8 cellular contexts compared by ENCODE assay signal in genomic region chr11:83241291-83241946, GRCh38.
A peak's percentile ranks its signal among the peaks of the same experiment; 100 is the strongest.
DNase-seq lines count a peak whose midpoint lies in the region; ATAC-seq and TF ChIP-seq lines count a peak whose summit lies in the region.

No MANE protein-coding gene starts in this region.

- H3K27me3 ChIP-seq in HL-60 (ENCODE audit: insufficient read depth, poor library complexity, severe bottlenecking), result no peaks in the 10 kb centered on the region

- no peak overlapping the region for H3K27ac Mint-ChIP-seq in nephron

- no peaks in the 10 kb centered on the region for H3K9me3 Mint-ChIP-seq in nephron

- DNase-seq in DMS 273 treated with DMSO at 0.1 percent for 48 hours (lab: John Stamatoyannopoulos, UW) (peak; percentile 0), HL-60 (ENCODE audit: low read depth in 1 of 2, low spot score in 1 of 2) (peak; percentile 16 to 18), SHP77 (lab: John Stamatoyannopoulos, UW) (peak; percentile 35 to 62), epithelial cell of prostate (ENCODE audit: low read depth, low spot score) (peak; percentile 16), activated T-cell treated with anti-CD3 and anti-CD28 coated beads for 4 hours (no peak), middle frontal gyrus (ENCODE audit: extremely low spot score, low spot score) (no peak)

- no peak overlapping the region for H3K4me3 Mint-ChIP-seq in nephron

- no peak overlapping the region for H3K27ac ChIP-seq in HL-60 (replicated peaks)
- H3K27ac ChIP-seq in epithelial cell of prostate, result no peak overlapping the region

- H3K4me1 Mint-ChIP-seq in nephron, result no peaks in the 10 kb centered on the region

- peak; percentile 55 for TF ChIP-seq CTCF in HL-60 (IDR thresholded peaks at IDR 0.05; ENCODE audit: insufficient read depth, low read length)
- TF ChIP-seq CTCF in nephron (IDR thresholded peaks at IDR 0.05; ENCODE audit: unreplicated experiment in 3 of 3), result peak; percentile 41 to 58 (median 47)

- ATAC-seq in GM19035 (IDR thresholded peaks at IDR 0.05; ENCODE audit: unreplicated experiment), result peak; percentile 86

- H3K27me3 Mint-ChIP-seq in nephron (ENCODE audit: low read depth), result peaks cover 3% of the 10 kb centered on the region

- H3K4me3 ChIP-seq in HL-60 (replicated peaks; ENCODE audit: insufficient read depth, low read length), result no peak overlapping the region

- H3K36me3 Mint-ChIP-seq in nephron (ENCODE audit: low read depth), result peaks cover 7% of the 10 kb centered on the region

Comparison
In these comparisons a context has a peak if more than half of its experiments do, and no peak if none do; other contexts are left out.
1. DNase-seq: peak in DMS 273 treated with DMSO at 0.1 percent for 48 hours (single experiment), HL-60 (2 of 2), SHP77 (2 of 2) and epithelial cell of prostate (single experiment); none in activated T-cell treated with anti-CD3 and anti-CD28 coated beads for 4 hours (single experiment) and middle frontal gyrus (single experiment).